Comparison of ENCODE assay signal across 28 cellular contexts in genomic region chr7:135884495-135885237, GRCh38.
"Had no signal": no experiment of that assay in that cellular context is flagged by ENCODE, and none has a peak within 500 bp of the region (broad histone marks: within the 10 kb centered on the region; RNA-seq: fewer than 3 reads in every experiment).

No MANE protein-coding gene starts in this region.

- H3K4me3 Mint-ChIP-seq: activated CD8-positive, alpha-beta T cell treated with anti-CD3 and anti-CD28 coated beads, Interleukin-2, amount 10 ng/mL, durations not matched to agents 7 days and 5 days; activated naive CD8-positive, alpha-beta T cell treated with anti-CD3 and anti-CD28 coated beads, Interleukin-2, amount 10 ng/mL, durations not matched to agents 7 days and 5 days; T-helper 1 cell treated with Interleukin-12 subunit alpha and Interleukin-12 subunit beta and Interleukin-4 antibody, amounts not matched to agents 30 μg/mL and 1 μg/mL, for 36 hours; WTC11 had no signal

- H3K4me1 ChIP-seq: breast epithelium, SJSA1 had no signal

- H3K4me3 ChIP-seq: breast epithelium, SJSA1 had no signal

- H3K36me3 Mint-ChIP-seq: activated naive CD8-positive, alpha-beta T cell treated with anti-CD3 and anti-CD28 coated beads, Interleukin-2, amount 10 ng/mL, durations not matched to agents 7 days and 5 days; WTC11 had no signal

- H3K36me3 ChIP-seq: breast epithelium, SJSA1 had no signal

- H3K27ac Mint-ChIP-seq: activated CD8-positive, alpha-beta T cell treated with anti-CD3 and anti-CD28 coated beads, Interleukin-2, amount 10 ng/mL, durations not matched to agents 7 days and 5 days; activated naive CD8-positive, alpha-beta T cell treated with anti-CD3 and anti-CD28 coated beads, Interleukin-2, amount 10 ng/mL, durations not matched to agents 7 days and 5 days; T-helper 1 cell treated with Interleukin-12 subunit alpha and Interleukin-12 subunit beta and Interleukin-4 antibody, amounts not matched to agents 30 μg/mL and 1 μg/mL, for 36 hours; WTC11 had no signal

- H3K9me3 ChIP-seq: breast epithelium had no signal

- H3K4me1 Mint-ChIP-seq: activated naive CD8-positive, alpha-beta T cell treated with anti-CD3 and anti-CD28 coated beads, Interleukin-2, amount 10 ng/mL, durations not matched to agents 7 days and 5 days; WTC11 had no signal

- ATAC-seq: activated CD8-positive, alpha-beta T cell treated with anti-CD3 and anti-CD28 coated beads, Interleukin-2, amount 10 ng/mL, durations not matched to agents 7 days and 5 days; Panc1; SK-N-SH treated with all-trans-retinoic acid at 6 μM for 48 hours; WTC11 had no signal

- H3K9me3 Mint-ChIP-seq: activated naive CD8-positive, alpha-beta T cell treated with anti-CD3 and anti-CD28 coated beads, Interleukin-2, amount 10 ng/mL, durations not matched to agents 7 days and 5 days; T-helper 1 cell treated with Interleukin-12 subunit alpha and Interleukin-12 subunit beta and Interleukin-4 antibody, amounts not matched to agents 30 μg/mL and 1 μg/mL, for 36 hours had no signal

- H3K27me3 ChIP-seq: breast epithelium, SJSA1 had no signal

- H3K27ac ChIP-seq: breast epithelium, SJSA1 had no signal

- DNase-seq: activated CD4-positive, alpha-beta T cell treated with anti-CD3 and anti-CD28 coated beads for 48 hours; activated CD4-positive, alpha-beta T cell treated with anti-CD3 and anti-CD28 coated beads, Interleukin-2, amount 50 U/mL, for 4 hours; activated CD4-positive, CD25-positive, alpha-beta regulatory T cell treated with anti-CD3 and anti-CD28 coated beads, Interleukin-2, amount 50 U/mL, for 72 hours; activated CD8-positive, alpha-beta memory T cell treated with anti-CD3 and anti-CD28 coated beads, Interleukin-2, amount 50 U/mL, for 48 hours; activated CD8-positive, alpha-beta T cell treated with anti-CD3 and anti-CD28 coated beads, Interleukin-2, amount 10 ng/mL, durations not matched to agents 7 days and 5 days; activated naive CD4-positive, alpha-beta T cell treated with anti-CD3 and anti-CD28 coated beads, Interleukin-2, amount 50 U/mL, for 16 hours; activated naive CD8-positive, alpha-beta T cell treated with anti-CD3 and anti-CD28 coated beads, Interleukin-2, amount 10 ng/mL, durations not matched to agents 7 days and 5 days; activated T-cell treated with anti-CD3 and anti-CD28 coated beads, Interleukin-2, amount 50 U/mL, for 1 hour; aorta; Karpas-422; MM.1S; NCI-H1105 treated with DMSO at 0.1 percent for 48 hours; NCI-H1436 treated with DMSO at 0.1 percent for 48 hours; NCI-H187; NCI-H2081; NCI-H510A treated with DMSO at 0.1 percent for 48 hours; NCI-H69; NK-92 treated with Interleukin-12 subunit alpha and Interleukin-12 subunit beta, amount 100 ng/mL, for 24 hours; OCI-M1; RPMI8226; SHP77; SW 1271 had no signal
